ENCODE assay signal across 1 cellular context in the genomic region with DNA sequence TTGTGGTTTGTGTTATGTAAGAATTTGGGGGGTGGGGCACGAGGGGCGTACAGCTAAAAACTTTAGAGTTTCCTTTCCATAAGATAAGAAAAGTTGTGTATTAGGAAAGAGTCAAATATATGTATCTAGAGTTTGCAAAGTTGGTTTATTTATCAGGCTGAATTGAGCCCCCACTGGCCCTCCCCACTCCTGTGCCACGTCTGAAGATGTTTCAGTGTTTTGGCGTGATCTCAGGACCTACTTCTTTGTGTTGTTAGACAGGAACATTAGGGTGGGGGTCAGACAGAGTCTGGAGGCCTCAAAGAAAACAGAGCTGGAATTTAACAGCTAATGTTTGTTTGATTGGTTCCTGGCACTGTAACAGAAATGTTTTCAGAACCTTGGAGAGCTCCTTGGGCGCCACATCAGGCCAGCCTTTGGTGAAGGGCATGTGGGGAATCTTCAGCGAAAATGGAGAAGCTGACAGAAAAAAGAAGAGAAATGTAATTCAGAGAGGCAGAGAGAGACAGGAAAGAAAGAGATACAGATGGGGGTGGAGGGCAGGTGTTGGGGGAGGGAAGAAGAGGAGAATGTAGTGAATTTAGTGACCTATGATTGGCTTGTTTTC.
TF ChIP-seq lines count a peak whose summit lies in the region.

No MANE protein-coding gene starts in this region.

TF ChIP-seq in HepG2, 621 proteins besides CTCF, POLR2A, EP300 and RAD21 (continues in another document):
- TF ChIP-seq CAMTA2 (CRISPR knock-in tag; IDR thresholded peaks at IDR 0.05; ENCODE audit: borderline replicate concordance) (no peak), SMARCE1 (IDR thresholded peaks at IDR 0.05; ENCODE audit: borderline replicate concordance) (no peak), MBD4 (IDR thresholded peaks at IDR 0.05; ENCODE audit: borderline replicate concordance, low read length) (no peak), ZNF383 (CRISPR knock-in tag; IDR thresholded peaks at IDR 0.05; ENCODE audit: borderline replicate concordance) (no peak), SP5 (CRISPR knock-in tag; IDR thresholded peaks at IDR 0.05; ENCODE audit: borderline replicate concordance, low read depth) (no peak), ZNF460 (CRISPR knock-in tag; IDR thresholded peaks at IDR 0.05; ENCODE audit: borderline replicate concordance) (no peak), ZEB1 (IDR thresholded peaks at IDR 0.05; ENCODE audit: insufficient replicate concordance, low read depth) (no peak), ZNF556 (CRISPR knock-in tag; IDR thresholded peaks at IDR 0.05; ENCODE audit: borderline replicate concordance) (peak; percentile 40; the same call in 1 of the 2 replicates), ARNTL (CRISPR knock-in tag; IDR thresholded peaks at IDR 0.05) (peak; percentile 88), E2F1 (CRISPR knock-in tag; IDR thresholded peaks at IDR 0.05) (peak; percentile 66), HMGA1 (CRISPR knock-in tag; conservative IDR thresholded peaks at IDR 0.05) (no peak), KAT2B (IDR thresholded peaks at IDR 0.05; ENCODE audit: borderline replicate concordance, low read depth, low read length) (no peak), SRY (CRISPR knock-in tag; IDR thresholded peaks at IDR 0.05) (peak; percentile 86; the same call in 1 of the 2 replicates), TFDP2 (CRISPR knock-in tag; IDR thresholded peaks at IDR 0.05) (peak; percentile 56; the same call in 1 of the 2 replicates), HOXD1 (CRISPR knock-in tag; IDR thresholded peaks at IDR 0.05) (0 out of 2 replicates have a peak, but pooled peaks have one; percentile 68), ZNF280D (CRISPR knock-in tag; IDR thresholded peaks at IDR 0.05) (peak; percentile 77; the same call in 1 of the 2 replicates), ELK4 (CRISPR knock-in tag; IDR thresholded peaks at IDR 0.05; ENCODE audit: borderline replicate concordance) (no peak), CENPBD1 (CRISPR knock-in tag; IDR thresholded peaks at IDR 0.05; ENCODE audit: borderline replicate concordance, low read depth) (no peak), EEA1 (CRISPR knock-in tag; IDR thresholded peaks at IDR 0.05; ENCODE audit: borderline replicate concordance) (no peak), DMAP1 (CRISPR knock-in tag; IDR thresholded peaks at IDR 0.05) (0 out of 2 replicates have a peak, but pooled peaks have one; percentile 31), ZMYM4 (CRISPR knock-in tag; IDR thresholded peaks at IDR 0.05) (peak; percentile 67; the same call in 1 of the 2 replicates), KLF11 (CRISPR knock-in tag; IDR thresholded peaks at IDR 0.05) (peak; percentile 98), HOXA5 (CRISPR knock-in tag; IDR thresholded peaks at IDR 0.05) (peak; percentile 99), ZNF232 (CRISPR knock-in tag; IDR thresholded peaks at IDR 0.05; ENCODE audit: borderline replicate concordance) (peak; percentile 99), AHR (CRISPR knock-in tag; IDR thresholded peaks at IDR 0.05) (0 out of 2 replicates have a peak, but pooled peaks have one; percentile 76), TFDP1 (CRISPR knock-in tag; IDR thresholded peaks at IDR 0.05; ENCODE audit: borderline replicate concordance) (peak; percentile 36; the same call in 1 of the 2 replicates), HIC2 (CRISPR knock-in tag; IDR thresholded peaks at IDR 0.05; ENCODE audit: low read depth) (no peak)
- TF ChIP-seq, protein P1, sequence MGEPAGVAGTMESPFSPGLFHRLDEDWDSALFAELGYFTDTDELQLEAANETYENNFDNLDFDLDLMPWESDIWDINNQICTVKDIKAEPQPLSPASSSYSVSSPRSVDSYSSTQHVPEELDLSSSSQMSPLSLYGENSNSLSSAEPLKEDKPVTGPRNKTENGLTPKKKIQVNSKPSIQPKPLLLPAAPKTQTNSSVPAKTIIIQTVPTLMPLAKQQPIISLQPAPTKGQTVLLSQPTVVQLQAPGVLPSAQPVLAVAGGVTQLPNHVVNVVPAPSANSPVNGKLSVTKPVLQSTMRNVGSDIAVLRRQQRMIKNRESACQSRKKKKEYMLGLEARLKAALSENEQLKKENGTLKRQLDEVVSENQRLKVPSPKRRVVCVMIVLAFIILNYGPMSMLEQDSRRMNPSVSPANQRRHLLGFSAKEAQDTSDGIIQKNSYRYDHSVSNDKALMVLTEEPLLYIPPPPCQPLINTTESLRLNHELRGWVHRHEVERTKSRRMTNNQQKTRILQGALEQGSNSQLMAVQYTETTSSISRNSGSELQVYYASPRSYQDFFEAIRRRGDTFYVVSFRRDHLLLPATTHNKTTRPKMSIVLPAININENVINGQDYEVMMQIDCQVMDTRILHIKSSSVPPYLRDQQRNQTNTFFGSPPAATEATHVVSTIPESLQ (CRISPR knock-in tag; conservative IDR thresholded peaks at IDR 0.05) = peak; percentile 99
- TF ChIP-seq, protein P2, sequence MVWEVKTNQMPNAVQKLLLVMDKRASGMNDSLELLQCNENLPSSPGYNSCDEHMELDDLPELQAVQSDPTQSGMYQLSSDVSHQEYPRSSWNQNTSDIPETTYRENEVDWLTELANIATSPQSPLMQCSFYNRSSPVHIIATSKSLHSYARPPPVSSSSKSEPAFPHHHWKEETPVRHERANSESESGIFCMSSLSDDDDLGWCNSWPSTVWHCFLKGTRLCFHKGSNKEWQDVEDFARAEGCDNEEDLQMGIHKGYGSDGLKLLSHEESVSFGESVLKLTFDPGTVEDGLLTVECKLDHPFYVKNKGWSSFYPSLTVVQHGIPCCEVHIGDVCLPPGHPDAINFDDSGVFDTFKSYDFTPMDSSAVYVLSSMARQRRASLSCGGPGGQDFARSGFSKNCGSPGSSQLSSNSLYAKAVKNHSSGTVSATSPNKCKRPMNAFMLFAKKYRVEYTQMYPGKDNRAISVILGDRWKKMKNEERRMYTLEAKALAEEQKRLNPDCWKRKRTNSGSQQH (CRISPR knock-in tag; IDR thresholded peaks at IDR 0.05; ENCODE audit: low read depth) = peak; percentile 94; the same call in 1 of the 2 replicates
- TF ChIP-seq, protein P3, sequence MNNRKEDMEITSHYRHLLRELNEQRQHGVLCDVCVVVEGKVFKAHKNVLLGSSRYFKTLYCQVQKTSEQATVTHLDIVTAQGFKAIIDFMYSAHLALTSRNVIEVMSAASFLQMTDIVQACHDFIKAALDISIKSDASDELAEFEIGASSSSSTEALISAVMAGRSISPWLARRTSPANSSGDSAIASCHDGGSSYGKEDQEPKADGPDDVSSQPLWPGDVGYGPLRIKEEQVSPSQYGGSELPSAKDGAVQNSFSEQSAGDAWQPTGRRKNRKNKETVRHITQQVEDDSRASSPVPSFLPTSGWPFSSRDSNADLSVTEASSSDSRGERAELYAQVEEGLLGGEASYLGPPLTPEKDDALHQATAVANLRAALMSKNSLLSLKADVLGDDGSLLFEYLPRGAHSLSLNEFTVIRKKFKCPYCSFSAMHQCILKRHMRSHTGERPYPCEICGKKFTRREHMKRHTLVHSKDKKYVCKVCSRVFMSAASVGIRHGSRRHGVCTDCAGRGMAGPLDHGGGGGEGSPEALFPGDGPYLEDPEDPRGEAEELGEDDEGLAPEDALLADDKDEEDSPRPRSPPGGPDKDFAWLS (CRISPR knock-in tag; IDR thresholded peaks at IDR 0.05; ENCODE audit: borderline replicate concordance) = no peak
- TF ChIP-seq, protein P4, sequence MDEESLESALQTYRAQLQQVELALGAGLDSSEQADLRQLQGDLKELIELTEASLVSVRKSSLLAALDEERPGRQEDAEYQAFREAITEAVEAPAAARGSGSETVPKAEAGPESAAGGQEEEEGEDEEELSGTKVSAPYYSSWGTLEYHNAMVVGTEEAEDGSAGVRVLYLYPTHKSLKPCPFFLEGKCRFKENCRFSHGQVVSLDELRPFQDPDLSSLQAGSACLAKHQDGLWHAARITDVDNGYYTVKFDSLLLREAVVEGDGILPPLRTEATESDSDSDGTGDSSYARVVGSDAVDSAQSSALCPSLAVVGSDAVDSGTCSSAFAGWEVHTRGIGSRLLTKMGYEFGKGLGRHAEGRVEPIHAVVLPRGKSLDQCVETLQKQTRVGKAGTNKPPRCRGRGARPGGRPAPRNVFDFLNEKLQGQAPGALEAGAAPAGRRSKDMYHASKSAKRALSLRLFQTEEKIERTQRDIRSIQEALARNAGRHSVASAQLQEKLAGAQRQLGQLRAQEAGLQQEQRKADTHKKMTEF (CRISPR knock-in tag; IDR thresholded peaks at IDR 0.05) = peak; percentile 77
- TF ChIP-seq, protein P5, sequence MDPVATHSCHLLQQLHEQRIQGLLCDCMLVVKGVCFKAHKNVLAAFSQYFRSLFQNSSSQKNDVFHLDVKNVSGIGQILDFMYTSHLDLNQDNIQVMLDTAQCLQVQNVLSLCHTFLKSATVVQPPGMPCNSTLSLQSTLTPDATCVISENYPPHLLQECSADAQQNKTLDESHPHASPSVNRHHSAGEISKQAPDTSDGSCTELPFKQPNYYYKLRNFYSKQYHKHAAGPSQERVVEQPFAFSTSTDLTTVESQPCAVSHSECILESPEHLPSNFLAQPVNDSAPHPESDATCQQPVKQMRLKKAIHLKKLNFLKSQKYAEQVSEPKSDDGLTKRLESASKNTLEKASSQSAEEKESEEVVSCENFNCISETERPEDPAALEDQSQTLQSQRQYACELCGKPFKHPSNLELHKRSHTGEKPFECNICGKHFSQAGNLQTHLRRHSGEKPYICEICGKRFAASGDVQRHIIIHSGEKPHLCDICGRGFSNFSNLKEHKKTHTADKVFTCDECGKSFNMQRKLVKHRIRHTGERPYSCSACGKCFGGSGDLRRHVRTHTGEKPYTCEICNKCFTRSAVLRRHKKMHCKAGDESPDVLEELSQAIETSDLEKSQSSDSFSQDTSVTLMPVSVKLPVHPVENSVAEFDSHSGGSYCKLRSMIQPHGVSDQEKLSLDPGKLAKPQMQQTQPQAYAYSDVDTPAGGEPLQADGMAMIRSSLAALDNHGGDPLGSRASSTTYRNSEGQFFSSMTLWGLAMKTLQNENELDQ (CRISPR knock-in tag; IDR thresholded peaks at IDR 0.05; ENCODE audit: borderline replicate concordance) = peak; percentile 79; the same call in 1 of the 2 replicates
